ENCODE assay signal across 20 cellular contexts in genomic region chr11:110029714-110030113, GRCh38.
DNase-seq lines count a peak whose midpoint lies in the region; ATAC-seq, FAIRE-seq and TF ChIP-seq lines count a peak whose summit lies in the region.
"Had no signal": no experiment of that assay in that cellular context is flagged by ENCODE, and none has a peak within 500 bp of the region (broad histone marks: within the 10 kb centered on the region; RNA-seq: fewer than 3 reads in every experiment).

No MANE protein-coding gene starts in this region.

- H3K27ac ChIP-seq in right lobe of liver (no peak overlapping the region), brain microvascular endothelial cell (no peak overlapping the region)
- H3K27ac ChIP-seq: KMS-11 had no signal

- in situ Hi-C loops in brain microvascular endothelial cell (cut with HindIII; ENCODE audit: low pct_ligation_motif_present, low sequenced_read_pairs): no loop called here

- no peak for TF ChIP-seq POLR2A in right lobe of liver (IDR thresholded peaks at IDR 0.05)

- ATAC-seq in right lobe of liver: peak; percentile 35 to 73 (median 54)
- ATAC-seq: SK-N-SH treated with all-trans-retinoic acid at 6 μM for 48 hours had no signal

- peaks cover 0 to 6% (median 0%) of the 10 kb centered on the region in 4 donors for H3K4me1 ChIP-seq in right lobe of liver

- H3K9me3 ChIP-seq in right lobe of liver: no peaks in the 10 kb centered on the region

- no peaks in the 10 kb centered on the region for H3K36me3 ChIP-seq in right lobe of liver
- no peaks in the 10 kb centered on the region for H3K36me3 ChIP-seq in brain microvascular endothelial cell (replicated peaks)

- DNase-seq in DMS79 (lab: John Stamatoyannopoulos, UW) (peak; percentile 13), GM19239 (ENCODE audit: insufficient read length, low spot score) (no peak), dermis blood vessel endothelial cell (peak; percentile 71), right lobe of liver (no peak), NCI-H1694 treated with DMSO at 0.1 percent for 48 hours (lab: John Stamatoyannopoulos, UW) (no peak), brain microvascular endothelial cell (no peak), AG08395 (ENCODE audit: low spot score) (no peak)
- DNase-seq: C1 segment of cervical spinal cord; CD8-positive, alpha-beta memory T cell; DND-41; NCI-H1417 treated with DMSO at 0.1 percent for 48 hours; NCI-H1930; NCI-H2171; NCI-H446 treated with DMSO at 0.1 percent for 48 hours; NCI-H69; OCI-M1; SHP77 had no signal

- TF ChIP-seq CTCF in right lobe of liver (IDR thresholded peaks at IDR 0.05) (no peak), brain microvascular endothelial cell (IDR thresholded peaks at IDR 0.05; ENCODE audit: low read depth, low read length, missing control alignments) (no peak)

- FAIRE-seq in GM19239 (lab: Jason Lieb, UNC): peak; percentile 37
- FAIRE-seq: H54 had no signal

- H3K27me3 ChIP-seq in right lobe of liver (no peaks in the 10 kb centered on the region), brain microvascular endothelial cell (replicated peaks) (no peaks in the 10 kb centered on the region)

- 53% methylated on average over 6 of the region's 6 CpGs for WGBS in right lobe of liver (ENCODE audit: insufficient coverage, low coverage, low lambda C conversion rate, missing lambda C conversion rate)

- H3K4me3 ChIP-seq in right lobe of liver (no peak overlapping the region), brain microvascular endothelial cell (ENCODE audit: low read depth, low read length) (no peak overlapping the region)

- intact Hi-C loops in right lobe of liver (cut with DNase I): no loop called here

Comparison
In these comparisons a context has a peak if more than half of its experiments do, and no peak if none do; other contexts are left out.
1. DNase-seq: peak in DMS79 (single experiment) and dermis blood vessel endothelial cell (single experiment); none in GM19239 (single experiment), right lobe of liver (0 of 3), NCI-H1694 treated with DMSO at 0.1 percent for 48 hours (single experiment), brain microvascular endothelial cell (single experiment) and AG08395 (single experiment).